8 cellular contexts compared by ENCODE assay signal in the genomic region with DNA sequence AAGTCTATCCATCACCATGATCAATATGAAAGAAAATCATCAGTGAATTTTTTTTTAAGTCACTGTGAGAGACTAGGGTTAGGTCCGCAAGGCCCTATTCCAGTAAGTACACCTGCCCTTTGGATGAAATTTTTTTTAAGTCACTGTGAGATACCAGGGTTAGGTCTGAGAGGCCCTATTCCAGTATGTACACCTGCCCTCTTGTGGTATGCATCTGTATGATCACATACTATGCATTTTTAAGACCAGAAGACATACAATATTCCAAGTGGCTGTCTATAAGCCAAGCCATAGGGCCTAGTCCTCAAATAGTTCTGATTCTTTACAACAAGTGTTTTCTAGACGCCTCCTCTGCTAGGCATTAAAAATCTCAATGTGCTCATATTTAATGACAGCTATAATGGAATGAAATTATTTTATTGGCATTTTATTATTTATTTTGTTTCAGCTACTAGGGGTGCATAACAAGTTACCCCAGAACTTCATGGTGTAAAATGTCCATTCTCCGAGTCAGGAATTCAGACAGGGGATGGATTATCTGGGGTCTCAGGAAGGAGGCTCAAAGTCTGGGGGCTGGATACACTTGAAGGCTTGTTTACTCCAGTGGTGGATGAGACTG. TPM values are rescaled to one million over a fixed set of nuclear protein-coding genes. Genes with fewer than 3 reads are reported as not detected.
DNase-seq lines count a peak whose midpoint lies in the region; ATAC-seq, FAIRE-seq and TF ChIP-seq lines count a peak whose summit lies in the region.

No MANE protein-coding gene starts in this region.

- no peak overlapping the region for H3K4me3 Mint-ChIP-seq in CD14-positive monocyte

- no peaks in the 10 kb centered on the region for H3K36me3 Mint-ChIP-seq in CD14-positive monocyte

- TF ChIP-seq CTCF in CD14-positive monocyte (IDR thresholded peaks at IDR 0.05): peak; percentile 13

- no peak for DNase-seq in CD14-positive monocyte (ENCODE audit: low spot score)
- peak; percentile 2 for DNase-seq in NCI-H2196 treated with DMSO at 0.1 percent for 48 hours (lab: John Stamatoyannopoulos, UW; ENCODE audit: unreplicated experiment)
- DNase-seq in cerebellar cortex (ENCODE audit: low spot score): peak; percentile 64
- peak; percentile 22 for DNase-seq in pulmonary artery endothelial cell (ENCODE audit: low read depth, low spot score)
- no peak for DNase-seq in globus pallidus (ENCODE audit: low spot score)
- DNase-seq in GM12892 (ENCODE audit: insufficient read length): no peak

- peak; percentile 60 for ATAC-seq in GM21447 (IDR thresholded peaks at IDR 0.05; ENCODE audit: unreplicated experiment)
- ATAC-seq in HG03280 (IDR thresholded peaks at IDR 0.05; ENCODE audit: unreplicated experiment): no peak

- TF ChIP-seq POLR2A in GM12892 (IDR thresholded peaks at IDR 0.05; ENCODE audit: low read depth, low read length): no peak

- H3K27me3 Mint-ChIP-seq in CD14-positive monocyte (ENCODE audit: low read depth in 3 of 3): peaks cover 4 to 6% (median 5%) of the 10 kb centered on the region in 3 donors

- H3K4me1 Mint-ChIP-seq in CD14-positive monocyte: no peaks in the 10 kb centered on the region

- no peak overlapping the region for H3K27ac Mint-ChIP-seq in CD14-positive monocyte

- FAIRE-seq in GM12892 (lab: Jason Lieb, UNC): no peak

- no peaks in the 10 kb centered on the region for H3K9me3 Mint-ChIP-seq in CD14-positive monocyte

- intact Hi-C loops in CD14-positive monocyte (cut with micrococcal nuclease): no loop called here

RNA-seq across cellular contexts. Expression of a gene that starts 53.1 kb away (rescaled TPM):
- not detected for polyA plus RNA-seq in CD14-positive monocyte
- not detected in 2 replicates for total RNA-seq in pulmonary artery endothelial cell
- polyA plus RNA-seq in GM12892 (2012; ENCODE audit: missing spikeins): not detected

Comparison
In these comparisons a context has a peak if more than half of its experiments do, and no peak if none do; other contexts are left out.
1. DNase-seq: peak in NCI-H2196 treated with DMSO at 0.1 percent for 48 hours (single experiment), cerebellar cortex (single experiment) and pulmonary artery endothelial cell (single experiment); none in CD14-positive monocyte (single experiment), globus pallidus (single experiment) and GM12892 (single experiment).